Comparison of ENCODE assay signal across 33 cellular contexts in the genomic region with DNA sequence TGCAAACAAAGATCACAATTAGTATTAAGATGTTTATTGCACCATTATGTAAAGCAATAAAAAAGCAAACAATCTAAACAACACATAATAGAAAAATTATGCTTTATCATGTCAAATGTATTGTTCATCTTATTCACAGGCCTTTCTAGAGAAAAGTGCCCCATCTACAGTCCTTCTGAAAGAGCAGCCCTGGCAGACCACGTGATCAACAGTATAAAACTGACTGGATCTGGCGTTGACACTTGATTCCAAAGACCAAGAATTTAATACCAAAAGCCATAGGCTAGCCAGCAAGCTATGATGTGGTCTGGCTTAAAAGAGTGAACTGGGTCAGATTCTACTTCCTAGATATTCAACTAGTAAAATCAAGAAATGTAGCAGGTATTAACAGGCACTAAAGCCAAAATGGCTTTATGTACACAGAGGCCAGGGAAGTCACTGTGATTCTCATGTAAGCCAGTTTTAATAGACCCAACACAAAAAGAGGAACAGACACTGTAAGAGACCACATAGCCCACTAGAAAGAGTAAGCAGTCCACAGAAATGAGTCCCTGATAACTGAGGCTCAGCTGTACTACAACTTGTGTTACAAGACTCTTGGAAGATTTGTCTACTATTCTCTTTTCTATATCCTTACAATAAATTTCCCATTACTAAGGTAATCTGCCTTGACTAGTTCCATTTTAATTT. TPM values are rescaled to one million over a fixed set of nuclear protein-coding genes. Genes with fewer than 3 reads are reported as not detected.
DNase-seq lines count a peak whose midpoint lies in the region; ATAC-seq, FAIRE-seq and TF ChIP-seq lines count a peak whose summit lies in the region.
"Had no signal": no experiment of that assay in that cellular context is flagged by ENCODE, and none has a peak within 500 bp of the region (broad histone marks: within the 10 kb centered on the region; RNA-seq: fewer than 3 reads in every experiment).

No MANE protein-coding gene starts in this region.

- intact Hi-C loops in CD14-positive monocyte (cut with micrococcal nuclease) (loop anchor here in 1 of 2 donors (5.0 kb wide), 1 partner anchor 32 kb away; a partner anchor contains a TSS), K562 (cut with micrococcal nuclease) (no loop called here), Calu3 (cut with micrococcal nuclease; ENCODE audit: unreplicated experiment) (no loop called here)

- in situ Hi-C loops in K562 (cut with MboI), result no loop called here

- DNase-seq in CD14-positive monocyte (ENCODE audit: low spot score) (no peak), NOMO-1 treated with DMSO at 0.1 percent for 48 hours (lab: John Stamatoyannopoulos, UW; ENCODE audit: unreplicated experiment) (peak; percentile 82), K562 (ENCODE audit: extremely low read depth in 1 of 4, low spot score in 3 of 4) (no peak), cerebellum (ENCODE audit: low spot score) (no peak), Calu3 (no peak)
- DNase-seq: activated B cell treated with CpG ODN at 0.5 μM for 24 hours; activated gamma-delta T cell treated with Interleukin-2 at 50 U/mL for 16 hours; activated T-cell treated with anti-CD3 and anti-CD28 coated beads, Interleukin-2, amount 50 U/mL, for 48 hours; CD4-positive, CD25-positive, alpha-beta regulatory T cell; DMS79 treated with DMSO at 0.1 percent for 48 hours; GDM1; glutamatergic neuron; HCEC 1CT; KG1; left ventricle myocardium inferior; mesenchymal stem cell; NCI-H2107; NCI-H345; NCI-H69; pancreas; stimulated activated naive CD8-positive, alpha-beta T cell treated with anti-CD3 and anti-CD28 coated beads, Interleukin-15, Interleukin-2, amounts not matched to agents 100 U/mL and 50 U/mL, for 24 hours; T-helper 1 cell had no signal

- BruUV-seq in K562 (replicated peaks; lab: Mats Ljungman, UMichigan) (no TSS peak), Calu3 (replicated peaks; lab: Mats Ljungman, UMichigan) (no TSS peak)

- H3K4me1 Mint-ChIP-seq in CD14-positive monocyte (peaks cover 64% of the 10 kb centered on the region), Calu3 (ENCODE audit: low read depth, unreplicated experiment) (no peaks in the 10 kb centered on the region)
- H3K4me1 Mint-ChIP-seq: activated B cell treated with CpG ODN at 0.5 μM for 24 hours; CD4-positive, CD25-positive, alpha-beta regulatory T cell had no signal

- H3K27me3 Mint-ChIP-seq in CD14-positive monocyte (ENCODE audit: low read depth in 3 of 3) (peaks cover 0 to 2% (median 0%) of the 10 kb centered on the region in 3 donors), Calu3 (ENCODE audit: unreplicated experiment) (no peaks in the 10 kb centered on the region)

- no peak overlapping the region for H3K9ac ChIP-seq in K562 (ENCODE audit: insufficient read depth in 1 of 2, low read depth in 2 of 2, low read length in 2 of 2)

- WGBS in K562 (ENCODE audit: insufficient coverage, low coverage, missing lambda C conversion rate), result 56% methylated on average over 2 of the region's 2 CpGs

- peaks cover 3 to 12% (median 7%) of the 10 kb centered on the region in 7 donors for H3K9me3 Mint-ChIP-seq in CD14-positive monocyte
- peaks cover 7% of the 10 kb centered on the region for H3K9me3 Mint-ChIP-seq in Calu3 (ENCODE audit: low read depth, unreplicated experiment)
- H3K9me3 Mint-ChIP-seq: activated B cell treated with CpG ODN at 0.5 μM for 24 hours had no signal

- no peak for TF ChIP-seq RAD21 in K562 (CRISPR knock-in tag; conservative IDR thresholded peaks at IDR 0.05 in 1 of 2, IDR thresholded peaks at IDR 0.05 in 1 of 2)

- 0 out of 3 replicates have a peak, but pooled peaks cover 5% of the 10 kb centered on the region for H3K36me3 ChIP-seq in K562 (ENCODE audit: control insufficient read depth, insufficient read depth, low read length)
- H3K36me3 ChIP-seq: cardiac muscle cell, pancreas, SJSA1, thoracic aorta had no signal

- TF ChIP-seq CTCF in CD14-positive monocyte (IDR thresholded peaks at IDR 0.05), result no peak
- TF ChIP-seq CTCF in K562 (IDR thresholded peaks at IDR 0.05 in 2 of 3, conservative IDR thresholded peaks at IDR 0.05 in 1 of 3; ENCODE audit: insufficient read depth in 2 of 3, low read depth in 1 of 3, low read length in 3 of 3), result no peak
- TF ChIP-seq CTCF in Calu3 (IDR thresholded peaks at IDR 0.05; ENCODE audit: unreplicated experiment), result no peak

- H3K79me2 ChIP-seq in K562 (ENCODE audit: control insufficient read depth, insufficient read depth, low read length), result peaks cover 30% of the 10 kb centered on the region

- H3K4me3 Mint-ChIP-seq in CD14-positive monocyte (no peak overlapping the region), Calu3 (ENCODE audit: low read depth, unreplicated experiment) (no peak overlapping the region)
- H3K4me3 Mint-ChIP-seq: activated B cell treated with CpG ODN at 0.5 μM for 24 hours; CD4-positive, CD25-positive, alpha-beta regulatory T cell had no signal

- peaks cover 6% of the 10 kb centered on the region for H3K9me3 ChIP-seq in K562 (replicated peaks; ENCODE audit: control insufficient read depth, insufficient read depth, low read depth, low read length)
- H3K9me3 ChIP-seq: pancreas, SJSA1, thoracic aorta had no signal

- H3K27ac ChIP-seq in K562 (ENCODE audit: extremely low read depth, low read depth, low read length), result no peak overlapping the region
- H3K27ac ChIP-seq: cardiac muscle cell, coronary artery, left ventricle myocardium inferior, pancreas, SJSA1, skin epidermis, thoracic aorta had no signal

- H3K27me3 ChIP-seq in K562 (ENCODE audit: control insufficient read depth in 2 of 2, insufficient read depth in 2 of 2, low read length in 2 of 2), result no peaks in the 10 kb centered on the region
- H3K27me3 ChIP-seq: cardiac muscle cell, pancreas, SJSA1 had no signal

- no peaks in the 10 kb centered on the region for H3K9me1 ChIP-seq in K562 (ENCODE audit: control insufficient read depth, insufficient read depth, low read length)

- H3K27ac Mint-ChIP-seq in CD14-positive monocyte (peak overlapping the region; percentile 78 to 99 (median 85)), Calu3 (ENCODE audit: unreplicated experiment) (no peak overlapping the region)
- H3K27ac Mint-ChIP-seq: activated B cell treated with CpG ODN at 0.5 μM for 24 hours; CD4-positive, CD25-positive, alpha-beta regulatory T cell had no signal

- H3K36me3 Mint-ChIP-seq in CD14-positive monocyte (peaks cover 9 to 44% of the 10 kb centered on the region in 2 donors), Calu3 (ENCODE audit: insufficient read depth, unreplicated experiment) (no peaks in the 10 kb centered on the region)
- H3K36me3 Mint-ChIP-seq: CD4-positive, CD25-positive, alpha-beta regulatory T cell had no signal

- no peak for TF ChIP-seq POLR2A in K562 (conservative IDR thresholded peaks at IDR 0.05)

- no peak overlapping the region for H3K4me2 ChIP-seq in K562 (ENCODE audit: insufficient read depth, low read length)

- no peak for TF ChIP-seq EP300 in K562 (IDR thresholded peaks at IDR 0.05; ENCODE audit: low read length)

- ATAC-seq in HG02870 (IDR thresholded peaks at IDR 0.05; ENCODE audit: unreplicated experiment) (peak; percentile 57), K562 (no peak), GM21447 (IDR thresholded peaks at IDR 0.05; ENCODE audit: unreplicated experiment) (no peak), HG03097 (IDR thresholded peaks at IDR 0.05; ENCODE audit: low FRiP score, unreplicated experiment) (no peak)
- ATAC-seq: stimulated activated naive CD8-positive, alpha-beta T cell treated with anti-CD3 and anti-CD28 coated beads, Interleukin-15, Interleukin-2, amounts not matched to agents 100 U/mL and 50 U/mL, for 24 hours had no signal

- H4K20me1 ChIP-seq in K562 (replicated peaks; ENCODE audit: control insufficient read depth, insufficient read depth, low read length), result no peaks in the 10 kb centered on the region

- no peak overlapping the region for H3K4me3 ChIP-seq in K562
- H3K4me3 ChIP-seq: cardiac muscle cell, coronary artery, left ventricle myocardium inferior, pancreas, SJSA1, skin epidermis, thoracic aorta had no signal

- POLR2A ChIA-PET in K562 (lab: Yijun Ruan, JAX), result interaction anchor here (1.1 to 1.4 kb wide), 2 partner anchors 10 to 11 kb away, joined by 3 to 4 read pairs; no protein-coding TSS in a partner anchor

- H2AFZ ChIP-seq in K562 (ENCODE audit: low read depth, low read length), result no peak overlapping the region

- no peaks in the 10 kb centered on the region for H3K4me1 ChIP-seq in K562 (replicated peaks in 1 of 2; ENCODE audit: control insufficient read depth in 2 of 2, insufficient read depth in 2 of 2, low read length in 2 of 2)
- H3K4me1 ChIP-seq: left ventricle myocardium inferior, pancreas, SJSA1 had no signal

- CTCF ChIA-PET in K562 (lab: Yijun Ruan, JAX; ENCODE audit: low intra/inter-chr PET ratio), result no interaction called here
- CTCF ChIA-PET in Calu3 (lab: Charles Lee), result no interaction called here

- no peak for FAIRE-seq in K562 (lab: Jason Lieb, UNC)
- FAIRE-seq: astrocyte, islet of Langerhans, pancreas, urothelium cell line had no signal

TF ChIP-seq in K562, 482 proteins besides CTCF, POLR2A, EP300 and RAD21 (continues in another document):
- no peak for TF ChIP-seq ZSCAN32 (CRISPR knock-in tag; IDR thresholded peaks at IDR 0.05)
- peak; percentile 37; the same call in 1 of the 2 replicates for TF ChIP-seq SPI1 (IDR thresholded peaks at IDR 0.05; ENCODE audit: borderline replicate concordance, low read depth, low read length)
- no peak for TF ChIP-seq BACH1 (tag; IDR thresholded peaks at IDR 0.05)
- TF ChIP-seq CBFA2T2 (conservative IDR thresholded peaks at IDR 0.05), result 0 out of 2 replicates have a peak, but pooled peaks have one; percentile 9

RNA-seq across cellular contexts. Expression of a gene that starts 32.5 kb away (rescaled TPM):
- polyA plus RNA-seq in CD14-positive monocyte (10 to 100 TPM; 29.1 to 45.5 TPM), K562 (2011; rRNA removed) (29.1 and 57.7 TPM in 2 replicates), K562 (2014; fragmentation: Illumina TruSeq; extraction: Trizol) (36.6 and 43.6 TPM in 2 replicates), K562 (2014; fragmentation: Nextera tagmentation; extraction: Ambion mirVana) (10 to 100 TPM in 1 of 2 experiments, 1 to 10 TPM in 1; 9.3 to 16.2 TPM), K562 (2014; rRNA removed) (25.2 and 26.8 TPM in 2 replicates)
- 77.2 and 279 TPM in 2 replicates for total RNA-seq in K562 (2011; cell fraction: chromatin; rRNA removed; ENCODE audit: low replicate concordance)
- total RNA-seq in K562 (2011; cell fraction: nucleolus; rRNA removed), result 32.7 and 55.5 TPM in 2 replicates
- total RNA-seq in K562 (2011; cell fraction: nucleoplasm; rRNA removed), result 96.4 and 108 TPM in 2 replicates
- total RNA-seq in K562 (2014; rRNA removed) (19.1 and 21.4 TPM in 2 replicates), K562 (2014; rRNA removed; fragmentation: Illumina TruSeq; extraction: Trizol) (47.7 and 51.7 TPM in 2 replicates), K562 (2015; rRNA removed; fragmentation: Illumina TruSeq; extraction: Trizol) (46.6 and 52.6 TPM in 2 replicates), K562 (2021) (27.2 and 30.7 TPM in 2 replicates), cerebellum (158 TPM), Calu3 (2022) (13.8 and 14.8 TPM in 2 replicates)
- polyA plus RNA-seq in K562 (2011; cell fraction: cytosol; rRNA removed), result 10.3 and 11.5 TPM in 2 replicates
- 89.0 and 105 TPM in 2 replicates for polyA plus RNA-seq in K562 (2011; cell fraction: nucleus; rRNA removed)
- 33.2 and 71.4 TPM in 2 replicates for polyA plus RNA-seq in K562 (2012)
- polyA minus RNA-seq in K562 (2011; rRNA and poly(A)+ RNA removed), result 39.8 and 45.9 TPM in 2 replicates
- polyA minus RNA-seq in K562 (2011; cell fraction: cytosol; rRNA and poly(A)+ RNA removed), result 8.6 and 15.8 TPM in 2 replicates
- polyA minus RNA-seq in K562 (2011; cell fraction: nucleus; rRNA and poly(A)+ RNA removed), result 45.1 and 48.7 TPM in 2 replicates
